In genomic region chr17:7627250-7628121, GRCh38 we compare ENCODE assay signal across 1 cellular context.
A peak's percentile ranks its signal among the peaks of the same experiment; 100 is the strongest.
TF ChIP-seq lines count a peak whose summit lies in the region.

Gene SAT2 (minus strand): TSS chr17:7627821. CDS start chr17:7627635, 186 bp downstream.

TF ChIP-seq in H1, 55 proteins besides CTCF, POLR2A, EP300 and RAD21 (continued from another document):
- peak; percentile 82 for TF ChIP-seq TAF7 (optimal IDR thresholded peaks at IDR 0.05; ENCODE audit: borderline replicate concordance, low read depth, low read length)
- TF ChIP-seq SP4 (IDR thresholded peaks at IDR 0.05; ENCODE audit: low read length) = no peak
- TF ChIP-seq TAF1 (IDR thresholded peaks at IDR 0.05; ENCODE audit: low read depth, low read length) = peak; percentile 79
- TF ChIP-seq BRCA1 (IDR thresholded peaks at IDR 0.05; ENCODE audit: low read depth, low read length) = no peak
- TF ChIP-seq TBP (IDR thresholded peaks at IDR 0.05; ENCODE audit: low read depth, low read length) = peak; percentile 47; the same call in 1 of the 2 replicates
- TF ChIP-seq EGR1 (IDR thresholded peaks at IDR 0.05; ENCODE audit: borderline replicate concordance, low read depth, low read length) = peak; percentile 50; the same call in 1 of the 2 replicates
- TF ChIP-seq SIN3A (conservative IDR thresholded peaks at IDR 0.05 in 1 of 2, IDR thresholded peaks at IDR 0.05 in 1 of 2; ENCODE audit: low read depth in 1 of 2, low read length in 2 of 2) = 0 out of 4 replicates have a peak, but pooled peaks have one; percentile 38 to 52
